8 cellular contexts compared by ENCODE assay signal in the genomic region with DNA sequence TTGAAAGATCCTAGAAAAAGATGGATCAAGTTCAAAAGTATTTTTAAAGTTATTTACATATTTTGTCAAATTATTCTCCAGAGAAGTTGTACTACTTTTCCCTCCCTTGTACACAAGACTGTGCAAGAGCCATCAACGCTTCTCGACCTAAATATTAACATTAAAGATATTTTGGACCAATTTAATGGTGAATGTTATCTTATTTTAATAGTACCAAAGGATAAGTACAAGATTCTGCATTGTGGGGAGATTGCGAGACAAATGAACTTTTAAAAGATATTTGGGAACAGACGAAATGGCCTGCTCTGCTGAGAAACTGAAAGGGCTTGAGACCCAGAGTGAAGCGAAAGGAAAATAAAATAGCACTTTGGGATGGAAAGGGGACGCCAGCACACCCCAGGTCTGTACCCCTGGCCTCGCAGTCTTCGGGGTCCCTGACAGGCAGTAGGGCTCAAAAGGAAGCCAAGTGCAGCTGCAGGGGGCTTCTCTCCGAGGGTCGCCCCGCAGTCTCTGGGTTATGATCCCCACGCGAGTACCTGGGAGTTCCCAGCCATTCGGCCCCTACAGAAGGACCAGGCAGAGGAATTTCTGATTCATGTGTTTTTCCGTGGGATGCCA.
A peak's percentile ranks its signal among the peaks of the same experiment; 100 is the strongest.
DNase-seq lines count a peak whose midpoint lies in the region; ATAC-seq, FAIRE-seq and TF ChIP-seq lines count a peak whose summit lies in the region.

No MANE protein-coding gene starts in this region.

- peak in 2 of 4 donors; percentile 7 to 33 for ATAC-seq in heart left ventricle
- no peak for ATAC-seq in HG02981 (IDR thresholded peaks at IDR 0.05; ENCODE audit: unreplicated experiment)

- no peaks in the 10 kb centered on the region for H3K36me3 Mint-ChIP-seq in activated naive CD4-positive, alpha-beta T cell treated with anti-CD3 and anti-CD28 coated beads for 36 hours (ENCODE audit: low read depth)

- H3K9me3 ChIP-seq in Peyer's patch (no peaks in the 10 kb centered on the region), heart left ventricle (no peaks in the 10 kb centered on the region)

- H3K4me1 Mint-ChIP-seq in activated naive CD4-positive, alpha-beta T cell treated with anti-CD3 and anti-CD28 coated beads for 36 hours (ENCODE audit: low read depth), result peaks cover 17% of the 10 kb centered on the region

- H3K4me3 ChIP-seq in Peyer's patch (peak overlapping the region; percentile 24 to 71 (median 51)), heart left ventricle (peak overlapping the region; percentile 32 to 70 (median 61))

- H3K4me1 ChIP-seq in Peyer's patch (no peaks in the 10 kb centered on the region), heart left ventricle (peaks cover 0 to 8% (median 0%) of the 10 kb centered on the region in 12 donors)

- TF ChIP-seq CTCF in Peyer's patch (IDR thresholded peaks at IDR 0.05), result no peak
- no peak for TF ChIP-seq CTCF in heart left ventricle (IDR thresholded peaks at IDR 0.05)

- intact Hi-C loops in activated naive CD4-positive, alpha-beta T cell treated with anti-CD3 and anti-CD28 coated beads for 36 hours (cut with micrococcal nuclease), result loop anchor here (5.0 kb wide), 1 partner anchor 139 kb away; a partner anchor contains a TSS
- intact Hi-C loops in heart left ventricle (cut with DNase I), result loop anchor here in 2 of 10 donors (10.0 kb wide), 2 partner anchors 76 to 314 kb away; no protein-coding TSS in a partner anchor

- no peak overlapping the region for H3K27ac Mint-ChIP-seq in activated naive CD4-positive, alpha-beta T cell treated with anti-CD3 and anti-CD28 coated beads for 36 hours

- H3K4me3 Mint-ChIP-seq in activated naive CD4-positive, alpha-beta T cell treated with anti-CD3 and anti-CD28 coated beads for 36 hours, result peak overlapping the region; percentile 67

- H3K27ac ChIP-seq in Peyer's patch (peak overlapping the region in 3 of 4 donors; percentile 65 to 78 (median 72)), heart left ventricle (peak overlapping the region; percentile 41 to 89 (median 79))

- CTCF ChIA-PET in activated naive CD4-positive, alpha-beta T cell treated with anti-CD3 and anti-CD28 coated beads for 36 hours (lab: Charles Lee), result no interaction called here

- no peak for FAIRE-seq in H54 (lab: Jason Lieb, UNC)

- H3K27me3 ChIP-seq in Peyer's patch, result no peaks in the 10 kb centered on the region
- no peaks in the 10 kb centered on the region for H3K27me3 ChIP-seq in heart left ventricle

- H3K36me3 ChIP-seq in Peyer's patch (no peaks in the 10 kb centered on the region), heart left ventricle (no peaks in the 10 kb centered on the region)

- TF ChIP-seq POLR2A in Peyer's patch (IDR thresholded peaks at IDR 0.05) (no peak), heart left ventricle (IDR thresholded peaks at IDR 0.05) (no peak), H54 (IDR thresholded peaks at IDR 0.05; ENCODE audit: low read depth, low read length) (no peak)

- peaks cover 15% of the 10 kb centered on the region for H3K27me3 Mint-ChIP-seq in activated naive CD4-positive, alpha-beta T cell treated with anti-CD3 and anti-CD28 coated beads for 36 hours (ENCODE audit: low read depth)

- H3K9me3 Mint-ChIP-seq in activated naive CD4-positive, alpha-beta T cell treated with anti-CD3 and anti-CD28 coated beads for 36 hours, result no peaks in the 10 kb centered on the region

- DNase-seq in activated naive CD4-positive, alpha-beta T cell treated with anti-CD3 and anti-CD28 coated beads for 36 hours, result no peak
- no peak for DNase-seq in activated naive CD4-positive, alpha-beta T cell treated with Interleukin-2 at 50 U/mL for 16 hours
- DNase-seq in Peyer's patch (no peak), heart left ventricle (peak in 1 of 5 donors; percentile 22), superior temporal gyrus (ENCODE audit: extremely low spot score) (peak; percentile 50), H54 (ENCODE audit: insufficient read length, low spot score) (no peak), G401 (ENCODE audit: low spot score) (no peak)

- in situ Hi-C loops in G401 (cut with HindIII; ENCODE audit: low sequenced_read_pairs), result no loop called here

- 35 to 54% (median 45%) methylated on average over 14 to 15 of the region's 15 CpGs for WGBS in heart left ventricle, 4 donors
